11 cellular contexts compared by ENCODE assay signal in genomic region chr6:15308445-15309213, GRCh38.
A peak's percentile ranks its signal among the peaks of the same experiment; 100 is the strongest.
DNase-seq lines count a peak whose midpoint lies in the region; ATAC-seq and TF ChIP-seq lines count a peak whose summit lies in the region.
"Had no signal": no experiment of that assay in that cellular context is flagged by ENCODE, and none has a peak within 500 bp of the region (broad histone marks: within the 10 kb centered on the region; RNA-seq: fewer than 3 reads in every experiment).

No MANE protein-coding gene starts in this region.

- H3K4me3 Mint-ChIP-seq in CD4-positive, alpha-beta memory T cell: peak overlapping the region in 5 of 8 donors; percentile 8 to 45 (median 43)
- no peak overlapping the region for H3K4me3 Mint-ChIP-seq in WTC11

- no peak overlapping the region for H3K27ac ChIP-seq in CD4-positive, alpha-beta memory T cell (ENCODE audit: low read depth, low read length)
- H3K27ac ChIP-seq in HEK293 (ENCODE audit: extremely low read depth, low read depth, low read length): no peak overlapping the region
- H3K27ac ChIP-seq in mesodermal cell (ENCODE audit: low read depth, low read length, severe bottlenecking): peak overlapping the region; percentile 93
- no peak overlapping the region for H3K27ac ChIP-seq in prostate gland
- H3K27ac ChIP-seq: skin epidermis had no signal

- H3K36me3 ChIP-seq in CD4-positive, alpha-beta memory T cell (ENCODE audit: insufficient read depth, low read length): no peaks in the 10 kb centered on the region
- no peaks in the 10 kb centered on the region; a peak in 1 of 3 replicates for H3K36me3 ChIP-seq in HEK293 (ENCODE audit: control insufficient read depth in 2 of 2, insufficient read depth in 1 of 2, low read length in 2 of 2)
- H3K36me3 ChIP-seq in mesodermal cell (ENCODE audit: control insufficient read depth, insufficient read depth, low read length): no peaks in the 10 kb centered on the region
- H3K36me3 ChIP-seq in prostate gland: no peaks in the 10 kb centered on the region

- H3K9me3 Mint-ChIP-seq in CD4-positive, alpha-beta memory T cell: no peaks in the 10 kb centered on the region
- no peaks in the 10 kb centered on the region for H3K9me3 Mint-ChIP-seq in WTC11

- H3K27ac Mint-ChIP-seq in CD4-positive, alpha-beta memory T cell: peak overlapping the region in 4 of 7 donors; percentile 10 to 68 (median 36)
- H3K27ac Mint-ChIP-seq in WTC11: peak overlapping the region; percentile 57

- H3K4me1 ChIP-seq in CD4-positive, alpha-beta memory T cell (ENCODE audit: insufficient read depth, low read length): peaks cover 73% of the 10 kb centered on the region
- H3K4me1 ChIP-seq in HEK293 (ENCODE audit: control insufficient read depth, insufficient read depth, low read length) (peaks cover 46% of the 10 kb centered on the region), mesodermal cell (ENCODE audit: control insufficient read depth, insufficient read depth, low read length, poor library complexity, severe bottlenecking) (peaks cover 80% of the 10 kb centered on the region), prostate gland (replicated peaks) (peaks cover 4% of the 10 kb centered on the region)

- POLR2A ChIA-PET in CD4-positive, alpha-beta memory T cell (lab: Charles Lee; ENCODE audit: partially characterized antibody): no interaction called here
- POLR2A ChIA-PET in HEK293 (lab: Yijun Ruan, JAX): no interaction called here
- POLR2A ChIA-PET in WTC11 (lab: Charles Lee): no interaction called here

- TF ChIP-seq CTCF in HEK293 (tag by site-specific recombination; IDR thresholded peaks at IDR 0.05) (no peak), WTC11 (IDR thresholded peaks at IDR 0.05) (no peak), prostate gland (IDR thresholded peaks at IDR 0.05) (no peak), GM10266 (IDR thresholded peaks at IDR 0.05; ENCODE audit: control insufficient read depth, insufficient read depth, low read depth, missing control alignments) (no peak)

- 47 to 70% methylated on average over 2 of the region's 5 CpGs for WGBS in mesodermal cell (ENCODE audit: insufficient coverage in 2 of 2), 2 experiments
- WGBS in prostate gland: 62% methylated on average over 5 of the region's 5 CpGs

- TF ChIP-seq POLR2A in prostate gland (IDR thresholded peaks at IDR 0.05): no peak

- H3K27me3 ChIP-seq in CD4-positive, alpha-beta memory T cell (ENCODE audit: insufficient read depth, low read length): no peaks in the 10 kb centered on the region
- no peaks in the 10 kb centered on the region for H3K27me3 ChIP-seq in prostate gland (replicated peaks; ENCODE audit: insufficient read depth)

- no peak overlapping the region for H3K4me3 ChIP-seq in CD4-positive, alpha-beta memory T cell (ENCODE audit: low read length in 2 of 2)
- H3K4me3 ChIP-seq in HEK293 (ENCODE audit: low read depth, low read length) (no peak overlapping the region), mesodermal cell (ENCODE audit: extremely low read depth, insufficient read depth, low read length, poor library complexity, severe bottlenecking) (no peak overlapping the region), prostate gland (no peak overlapping the region)
- H3K4me3 ChIP-seq: skin epidermis had no signal

- peaks cover 60 to 82% (median 69%) of the 10 kb centered on the region in 4 donors for H3K4me1 Mint-ChIP-seq in CD4-positive, alpha-beta memory T cell
- H3K4me1 Mint-ChIP-seq in WTC11: peaks cover 88% of the 10 kb centered on the region

- H3K36me3 Mint-ChIP-seq in CD4-positive, alpha-beta memory T cell: peaks cover 0 to 4% of the 10 kb centered on the region in 2 donors
- H3K36me3 Mint-ChIP-seq in WTC11: no peaks in the 10 kb centered on the region

- H3K27me3 Mint-ChIP-seq in CD4-positive, alpha-beta memory T cell: no peaks in the 10 kb centered on the region
- H3K27me3 Mint-ChIP-seq in WTC11 (ENCODE audit: low read depth): no peaks in the 10 kb centered on the region

- intact Hi-C loops in CD4-positive, alpha-beta memory T cell (cut with micrococcal nuclease): loop anchor here (10.0 kb wide), 1 partner anchor 64 kb away; the partner anchor contains the start of gene JARID2
- intact Hi-C loops in prostate gland (cut with DNase I): no loop called here

- no peak for ATAC-seq in WTC11
- ATAC-seq in HG02588 (IDR thresholded peaks at IDR 0.05; ENCODE audit: unreplicated experiment): no peak
- no peak for ATAC-seq in GM19467 (IDR thresholded peaks at IDR 0.05; ENCODE audit: unreplicated experiment)

- CTCF ChIA-PET in CD4-positive, alpha-beta memory T cell (lab: Charles Lee; ENCODE audit: partially characterized antibody): no interaction called here
- CTCF ChIA-PET in HEK293 (lab: Yijun Ruan, JAX) (no interaction called here), WTC11 (lab: Charles Lee) (no interaction called here)

- DNase-seq in CD4-positive, alpha-beta memory T cell: no peak
- no peak for DNase-seq in WTC11 (ENCODE audit: low spot score)
- no peak for DNase-seq in prostate gland (ENCODE audit: low spot score)
- no peak for DNase-seq in GM10266 (ENCODE audit: extremely low spot score)
- DNase-seq: DMS 273 treated with DMSO at 0.1 percent for 48 hours; stimulated activated naive CD4-positive, alpha-beta T cell treated with Interleukin-2 at 50 U/mL for 16 hours had no signal

- H3K9me3 ChIP-seq in CD4-positive, alpha-beta memory T cell (ENCODE audit: control insufficient read depth in 1 of 2, low read length in 2 of 2): no peaks in the 10 kb centered on the region
- H3K9me3 ChIP-seq in HEK293 (ENCODE audit: control insufficient read depth, insufficient read depth, low read depth, low read length) (no peaks in the 10 kb centered on the region), mesodermal cell (ENCODE audit: control insufficient read depth, low read length) (no peaks in the 10 kb centered on the region), prostate gland (no peaks in the 10 kb centered on the region)

TF ChIP-seq in HEK293, 187 proteins besides CTCF, POLR2A, EP300 and RAD21:
- peak; percentile 75 for TF ChIP-seq PRDM1 (tag by site-specific recombination; IDR thresholded peaks at IDR 0.05)
- TF ChIP-seq SP2 (tag by site-specific recombination; IDR thresholded peaks at IDR 0.05): no peak

TF ChIP-seq in WTC11, 78 proteins besides CTCF, POLR2A, EP300 and RAD21:
- TF ChIP-seq ZBTB21 (CRISPR knock-in tag; IDR thresholded peaks at IDR 0.05; ENCODE audit: borderline replicate concordance): no peak
- no peak for TF ChIP-seq JAZF1 (CRISPR knock-in tag; IDR thresholded peaks at IDR 0.05)
- no peak for TF ChIP-seq ATF2 (CRISPR knock-in tag; IDR thresholded peaks at IDR 0.05; ENCODE audit: borderline replicate concordance, low read depth)
- TF ChIP-seq ZMAT4 (CRISPR knock-in tag; IDR thresholded peaks at IDR 0.05): no peak
- TF ChIP-seq ATF6 (CRISPR knock-in tag; IDR thresholded peaks at IDR 0.05): no peak
